ENCODE assay signal across 8 cellular contexts in the genomic region with DNA sequence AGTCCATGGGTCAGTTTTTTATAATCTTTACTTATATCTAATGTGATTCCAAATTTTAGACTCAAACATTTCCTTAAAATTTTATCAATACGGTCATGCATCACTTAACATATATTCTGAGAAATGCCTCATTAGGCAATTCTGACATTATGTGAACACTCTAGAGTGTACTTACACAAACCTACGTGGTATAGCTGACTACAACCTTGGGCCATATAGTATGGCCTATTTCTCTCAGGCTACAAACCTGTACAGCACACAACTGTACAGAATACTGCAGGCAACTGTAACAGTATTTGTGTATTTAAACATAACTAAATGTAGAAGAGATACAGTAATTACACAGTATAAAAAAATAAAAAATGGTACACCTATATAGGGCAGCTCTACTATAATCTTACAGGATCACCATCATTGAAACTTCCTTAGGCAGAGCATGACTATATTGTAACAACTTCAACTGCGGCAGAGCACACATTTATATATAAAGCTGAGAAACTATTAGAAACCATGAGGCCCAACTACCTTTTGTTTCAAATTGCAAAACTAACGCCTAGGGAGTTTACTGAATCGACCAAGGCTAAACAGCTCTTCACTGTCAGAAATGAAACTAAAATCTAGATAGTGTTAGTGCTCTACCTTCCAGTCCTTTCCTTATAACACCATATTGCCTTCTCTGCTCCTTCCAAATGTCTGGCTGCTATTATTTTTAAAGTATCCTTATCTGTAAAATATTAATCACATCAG. TPM values are rescaled to one million over a fixed set of nuclear protein-coding genes. Genes with fewer than 3 reads are reported as not detected.
A peak's percentile ranks its signal among the peaks of the same experiment; 100 is the strongest.
DNase-seq lines count a peak whose midpoint lies in the region; ATAC-seq, FAIRE-seq and TF ChIP-seq lines count a peak whose summit lies in the region.

No MANE protein-coding gene starts in this region.

- no peak for DNase-seq in activated CD4-positive, alpha-beta T cell treated with anti-CD3 and anti-CD28 coated beads for 36 hours
- DNase-seq in activated CD4-positive, alpha-beta T cell treated with anti-CD3 and anti-CD28 coated beads for 48 hours: no peak
- DNase-seq in activated naive CD8-positive, alpha-beta T cell treated with anti-CD3 and anti-CD28 coated beads, Interleukin-2, amount 50 U/mL, for 24 hours: no peak
- DNase-seq in occipital lobe (lab: John Stamatoyannopoulos, UW): no peak
- DNase-seq in GM12892 (ENCODE audit: insufficient read length): no peak
- DNase-seq in DMS53 treated with DMSO at 0.1 percent for 48 hours (lab: John Stamatoyannopoulos, UW; ENCODE audit: unreplicated experiment): no peak

- peak overlapping the region; percentile 65 for H3K4me2 ChIP-seq in skeletal muscle satellite cell (ENCODE audit: low read length)

- peaks cover 7% of the 10 kb centered on the region for H3K36me3 Mint-ChIP-seq in activated CD4-positive, alpha-beta T cell treated with anti-CD3 and anti-CD28 coated beads for 36 hours (ENCODE audit: low read depth)
- H3K36me3 Mint-ChIP-seq in activated naive CD8-positive, alpha-beta T cell treated with anti-CD3 and anti-CD28 coated beads, Interleukin-2, amount 50 U/mL, for 24 hours (ENCODE audit: low read depth): peaks cover 12% of the 10 kb centered on the region

- peak overlapping the region; percentile 43 for H3K4me3 Mint-ChIP-seq in activated CD4-positive, alpha-beta T cell treated with anti-CD3 and anti-CD28 coated beads for 36 hours
- peak overlapping the region; percentile 34 for H3K4me3 Mint-ChIP-seq in activated naive CD8-positive, alpha-beta T cell treated with anti-CD3 and anti-CD28 coated beads, Interleukin-2, amount 50 U/mL, for 24 hours

- H3K9me3 ChIP-seq in skeletal muscle satellite cell (replicated peaks; ENCODE audit: low read length): no peaks in the 10 kb centered on the region

- no peaks in the 10 kb centered on the region for H3K36me3 ChIP-seq in skeletal muscle satellite cell (ENCODE audit: insufficient read depth, low read length)

- CTCF ChIA-PET in activated CD4-positive, alpha-beta T cell treated with anti-CD3 and anti-CD28 coated beads for 36 hours (lab: Charles Lee): interaction anchor here (0.8 to 1.9 kb wide), 3 partner anchors 8 to 34 kb away, joined by 3 to 7 read pairs (median 4); no protein-coding TSS in a partner anchor

- no peaks in the 10 kb centered on the region for H3K27me3 ChIP-seq in skeletal muscle satellite cell (ENCODE audit: control insufficient read depth, insufficient read depth, low read length)

- no peak for TF ChIP-seq POLR2A in GM12892 (IDR thresholded peaks at IDR 0.05; ENCODE audit: low read depth, low read length)

- peaks cover 60% of the 10 kb centered on the region for H3K4me1 Mint-ChIP-seq in activated CD4-positive, alpha-beta T cell treated with anti-CD3 and anti-CD28 coated beads for 36 hours
- H3K4me1 Mint-ChIP-seq in activated naive CD8-positive, alpha-beta T cell treated with anti-CD3 and anti-CD28 coated beads, Interleukin-2, amount 50 U/mL, for 24 hours: peaks cover 83% of the 10 kb centered on the region

- peak; percentile 25 for ATAC-seq in activated CD4-positive, alpha-beta T cell treated with anti-CD3 and anti-CD28 coated beads for 36 hours
- peak; percentile 57 for ATAC-seq in HG02798 (IDR thresholded peaks at IDR 0.05; ENCODE audit: poor library complexity, unreplicated experiment)
- no peak for ATAC-seq in activated naive CD8-positive, alpha-beta T cell treated with anti-CD3 and anti-CD28 coated beads, Interleukin-2, amount 50 U/mL, for 24 hours

- no peak overlapping the region for H3K9ac ChIP-seq in skeletal muscle satellite cell (ENCODE audit: low read depth, low read length)

- peak overlapping the region; percentile 40 for H3K27ac Mint-ChIP-seq in activated CD4-positive, alpha-beta T cell treated with anti-CD3 and anti-CD28 coated beads for 36 hours
- peak overlapping the region; percentile 3 for H3K27ac Mint-ChIP-seq in activated naive CD8-positive, alpha-beta T cell treated with anti-CD3 and anti-CD28 coated beads, Interleukin-2, amount 50 U/mL, for 24 hours

- no peak for FAIRE-seq in GM12892 (lab: Jason Lieb, UNC)

- POLR2A ChIA-PET in activated CD4-positive, alpha-beta T cell treated with anti-CD3 and anti-CD28 coated beads for 36 hours (lab: Charles Lee): interaction anchor here (0.6 kb wide), 1 partner anchor 50 kb away, joined by 3 read pairs; no protein-coding TSS in a partner anchor

- no peaks in the 10 kb centered on the region for H3K27me3 Mint-ChIP-seq in activated CD4-positive, alpha-beta T cell treated with anti-CD3 and anti-CD28 coated beads for 36 hours
- no peaks in the 10 kb centered on the region for H3K27me3 Mint-ChIP-seq in activated naive CD8-positive, alpha-beta T cell treated with anti-CD3 and anti-CD28 coated beads, Interleukin-2, amount 50 U/mL, for 24 hours

- no peak overlapping the region for H3K4me3 ChIP-seq in skeletal muscle satellite cell (ENCODE audit: low read length)

- H3K4me1 ChIP-seq in skeletal muscle satellite cell (ENCODE audit: control insufficient read depth, insufficient read depth, low read length): peaks cover 27% of the 10 kb centered on the region

- no peaks in the 10 kb centered on the region for H3K9me3 Mint-ChIP-seq in activated CD4-positive, alpha-beta T cell treated with anti-CD3 and anti-CD28 coated beads for 36 hours (ENCODE audit: low read depth)
- no peaks in the 10 kb centered on the region for H3K9me3 Mint-ChIP-seq in activated naive CD8-positive, alpha-beta T cell treated with anti-CD3 and anti-CD28 coated beads, Interleukin-2, amount 50 U/mL, for 24 hours

- intact Hi-C loops in activated CD4-positive, alpha-beta T cell treated with anti-CD3 and anti-CD28 coated beads for 36 hours (cut with DNase I, micrococcal nuclease): loop anchor here in 1 of 2 experiments (5.0 kb wide), 1 partner anchor 43 kb away; no protein-coding TSS in a partner anchor

RNA-seq across cellular contexts. Expression of a gene that starts 6.9 kb away (rescaled TPM):
- 10 to 100 TPM; 13.1 to 14.2 TPM for total RNA-seq in activated CD4-positive, alpha-beta T cell treated with anti-CD3 and anti-CD28 coated beads for 36 hours
- total RNA-seq in skeletal muscle satellite cell (2012; rRNA removed): 86.7 and 110 TPM in 2 replicates
- 41.6 TPM for total RNA-seq in occipital lobe
- polyA plus RNA-seq in GM12892 (2012; ENCODE audit: missing spikeins): 2.4 TPM
